Comparison of ENCODE assay signal across 2 cellular contexts in genomic region chr3:109165905-109166304, GRCh38.
A peak's percentile ranks its signal among the peaks of the same experiment; 100 is the strongest.
TF ChIP-seq lines count a peak whose summit lies in the region.

No MANE protein-coding gene starts in this region.

TF ChIP-seq in GM23338, 12 proteins besides CTCF, POLR2A, EP300 and RAD21:
- TF ChIP-seq ZNF114 (CRISPR knock-in tag; IDR thresholded peaks at IDR 0.05) (no peak), STAT1 (IDR thresholded peaks at IDR 0.05; ENCODE audit: unreplicated experiment) (no peak), EZH2 (IDR thresholded peaks at IDR 0.05; ENCODE audit: low read depth, unreplicated experiment) (no peak), EZH2phosphoT487 (IDR thresholded peaks at IDR 0.05; ENCODE audit: unreplicated experiment) (no peak), JUNB (IDR thresholded peaks at IDR 0.05; ENCODE audit: unreplicated experiment) (no peak), REST (IDR thresholded peaks at IDR 0.05; ENCODE audit: unreplicated experiment) (no peak), ETS1 (IDR thresholded peaks at IDR 0.05) (no peak)

TF ChIP-seq in neural cell, 6 proteins besides CTCF, POLR2A, EP300 and RAD21:
- no peak for TF ChIP-seq REST (IDR thresholded peaks at IDR 0.05; ENCODE audit: borderline replicate concordance)
- TF ChIP-seq EZH2 (IDR thresholded peaks at IDR 0.05; ENCODE audit: borderline replicate concordance, insufficient read depth, low read length, poor library complexity, severe bottlenecking) = no peak
- peak; percentile 78 for TF ChIP-seq POLR2AphosphoS5 (IDR thresholded peaks at IDR 0.05)
TF ChIP-seq in neural cell: peak in this region for 1.
